Comparison of ENCODE assay signal across 9 cellular contexts in genomic region chr15:92393287-92393993, GRCh38. TPM values are rescaled to one million over a fixed set of nuclear protein-coding genes. Genes with fewer than 3 reads are reported as not detected.
A peak's percentile ranks its signal among the peaks of the same experiment; 100 is the strongest.
DNase-seq lines count a peak whose midpoint lies in the region; ATAC-seq and FAIRE-seq lines count a peak whose summit lies in the region.
"Had no signal": no experiment of that assay in that cellular context is flagged by ENCODE, and none has a peak within 500 bp of the region (broad histone marks: within the 10 kb centered on the region; RNA-seq: fewer than 3 reads in every experiment).

Gene ST8SIA2 (plus strand): TSS chr15:92393881. CDS start chr15:92394065, 184 bp downstream.

- ATAC-seq in activated CD8-positive, alpha-beta T cell treated with anti-CD3 and anti-CD28 coated beads, Interleukin-2, amount 10 ng/mL, durations not matched to agents 7 days and 5 days, result peak; percentile 41
- no peak for ATAC-seq in HG03097 (IDR thresholded peaks at IDR 0.05; ENCODE audit: low FRiP score, unreplicated experiment)
- no peak for ATAC-seq in GM21619 (IDR thresholded peaks at IDR 0.05; ENCODE audit: unreplicated experiment)
- ATAC-seq in GM21360 (IDR thresholded peaks at IDR 0.05; ENCODE audit: unreplicated experiment), result no peak

- peak within 1 kb of the TSS; percentile 73; the same call in 1 of the 2 replicates for H3K9ac ChIP-seq in iPS-20b (ENCODE audit: low read depth, low read length)

- no peak within 1 kb of the TSS for H3K27ac ChIP-seq in iPS-20b (ENCODE audit: low read length)

- peaks cover 53% of the 10 kb centered on the region for H3K27me3 ChIP-seq in iPS-20b (ENCODE audit: insufficient read depth, low read length)

- no peaks in the 10 kb centered on the region for H3K36me3 Mint-ChIP-seq in activated naive CD4-positive, alpha-beta T cell treated with anti-CD3 and anti-CD28 coated beads, Interleukin-2, amount 10 ng/mL, durations not matched to agents 7 days and 5 days
- H3K36me3 Mint-ChIP-seq in activated CD8-positive, alpha-beta T cell treated with anti-CD3 and anti-CD28 coated beads, Interleukin-2, amount 10 ng/mL, durations not matched to agents 7 days and 5 days (ENCODE audit: low read depth), result no peaks in the 10 kb centered on the region

- peaks cover 95% of the 10 kb centered on the region for H3K27me3 Mint-ChIP-seq in activated naive CD4-positive, alpha-beta T cell treated with anti-CD3 and anti-CD28 coated beads, Interleukin-2, amount 10 ng/mL, durations not matched to agents 7 days and 5 days
- H3K27me3 Mint-ChIP-seq in activated CD8-positive, alpha-beta T cell treated with anti-CD3 and anti-CD28 coated beads, Interleukin-2, amount 10 ng/mL, durations not matched to agents 7 days and 5 days (ENCODE audit: low read depth), result peaks cover 64% of the 10 kb centered on the region

- POLR2A ChIA-PET in activated CD8-positive, alpha-beta T cell treated with anti-CD3 and anti-CD28 coated beads, Interleukin-2, amount 10 ng/mL, durations not matched to agents 7 days and 5 days (lab: Charles Lee), result no interaction called here

- peaks cover 18% of the 10 kb centered on the region for H3K4me1 ChIP-seq in iPS-20b (ENCODE audit: insufficient read depth, low read length)

- H3K4me1 Mint-ChIP-seq in activated naive CD4-positive, alpha-beta T cell treated with anti-CD3 and anti-CD28 coated beads, Interleukin-2, amount 10 ng/mL, durations not matched to agents 7 days and 5 days, result peaks cover 7% of the 10 kb centered on the region
- peaks cover 7% of the 10 kb centered on the region for H3K4me1 Mint-ChIP-seq in activated CD8-positive, alpha-beta T cell treated with anti-CD3 and anti-CD28 coated beads, Interleukin-2, amount 10 ng/mL, durations not matched to agents 7 days and 5 days (ENCODE audit: low read depth)

- CTCF ChIA-PET in activated naive CD4-positive, alpha-beta T cell treated with anti-CD3 and anti-CD28 coated beads, Interleukin-2, amount 10 ng/mL, durations not matched to agents 7 days and 5 days (lab: Charles Lee), result interaction anchor here (0.7 to 1.3 kb wide), 3 partner anchors 9 to 1614 kb away, joined by 3 read pairs; no protein-coding TSS in a partner anchor
- CTCF ChIA-PET in activated CD8-positive, alpha-beta T cell treated with anti-CD3 and anti-CD28 coated beads, Interleukin-2, amount 10 ng/mL, durations not matched to agents 7 days and 5 days (lab: Charles Lee), result interaction anchor here (1.0 kb wide), 1 partner anchor 321 kb away, joined by 4 read pairs; no protein-coding TSS in a partner anchor

- H3K4me3 Mint-ChIP-seq in activated naive CD4-positive, alpha-beta T cell treated with anti-CD3 and anti-CD28 coated beads, Interleukin-2, amount 10 ng/mL, durations not matched to agents 7 days and 5 days, result peak within 1 kb of the TSS; percentile 8
- no peak within 1 kb of the TSS for H3K4me3 Mint-ChIP-seq in activated CD8-positive, alpha-beta T cell treated with anti-CD3 and anti-CD28 coated beads, Interleukin-2, amount 10 ng/mL, durations not matched to agents 7 days and 5 days

- no peaks in the 10 kb centered on the region for H3K36me3 ChIP-seq in iPS-20b (ENCODE audit: insufficient read depth, low read depth, low read length)

- no peaks in the 10 kb centered on the region for H3K9me3 Mint-ChIP-seq in activated naive CD4-positive, alpha-beta T cell treated with anti-CD3 and anti-CD28 coated beads, Interleukin-2, amount 10 ng/mL, durations not matched to agents 7 days and 5 days
- no peaks in the 10 kb centered on the region for H3K9me3 Mint-ChIP-seq in activated CD8-positive, alpha-beta T cell treated with anti-CD3 and anti-CD28 coated beads, Interleukin-2, amount 10 ng/mL, durations not matched to agents 7 days and 5 days (ENCODE audit: insufficient read depth)

- FAIRE-seq in urothelium cell line (lab: Jason Lieb, UNC), result no peak

- H3K4me3 ChIP-seq in iPS-20b (ENCODE audit: low read length), result peak within 1 kb of the TSS; percentile 74

- no peaks in the 10 kb centered on the region for H3K9me3 ChIP-seq in iPS-20b (ENCODE audit: insufficient read depth, low read depth, low read length)

- H3K27ac Mint-ChIP-seq in activated naive CD4-positive, alpha-beta T cell treated with anti-CD3 and anti-CD28 coated beads, Interleukin-2, amount 10 ng/mL, durations not matched to agents 7 days and 5 days, result no peak within 1 kb of the TSS
- H3K27ac Mint-ChIP-seq in activated CD8-positive, alpha-beta T cell treated with anti-CD3 and anti-CD28 coated beads, Interleukin-2, amount 10 ng/mL, durations not matched to agents 7 days and 5 days, result no peak within 1 kb of the TSS

- no peak for DNase-seq in activated naive CD4-positive, alpha-beta T cell treated with anti-CD3 and anti-CD28 coated beads, Interleukin-2, amount 10 ng/mL, durations not matched to agents 7 days and 5 days
- no peak for DNase-seq in activated naive CD4-positive, alpha-beta T cell treated with Interleukin-2 at 50 U/mL for 16 hours
- DNase-seq in activated CD8-positive, alpha-beta T cell treated with anti-CD3 and anti-CD28 coated beads, Interleukin-2, amount 10 ng/mL, durations not matched to agents 7 days and 5 days, result no peak
- peak; percentile 38 for DNase-seq in urothelium cell line (ENCODE audit: low spot score)
- DNase-seq: KBM-7 had no signal

RNA-seq across cellular contexts. Expression of gene ST8SIA2, which starts in this region (rescaled TPM):
- total RNA-seq in activated CD8-positive, alpha-beta T cell treated with anti-CD3 and anti-CD28 coated beads, Interleukin-2, amount 10 ng/mL, durations not matched to agents 7 days and 5 days, result not detected

Comparison
In these comparisons a context has a peak if more than half of its experiments do, and no peak if none do; other contexts are left out.
1. Peak in ATAC-seq in activated CD8-positive, alpha-beta T cell treated with anti-CD3 and anti-CD28 coated beads, Interleukin-2, amount 10 ng/mL, durations not matched to agents 7 days and 5 days; RNA of the gene not detected or under 1 TPM.